ENCODE assay signal across 1 cellular context in genomic region chr11:6234314-6235031, GRCh38.
TF ChIP-seq lines count a peak whose summit lies in the region.

Gene FHIP1B (minus strand): TSS chr11:6234636. CDS start chr11:6224516, 10,120 bp downstream.

TF ChIP-seq in HepG2, 621 proteins besides CTCF, POLR2A, EP300 and RAD21 (continued from another document and continues in another):
- TF ChIP-seq GMEB1 (CRISPR knock-in tag; IDR thresholded peaks at IDR 0.05; ENCODE audit: borderline replicate concordance) = peak; percentile 100
- TF ChIP-seq ZNF747 (CRISPR knock-in tag; IDR thresholded peaks at IDR 0.05; ENCODE audit: borderline replicate concordance) = no peak
- TF ChIP-seq ZNF740 (CRISPR knock-in tag; IDR thresholded peaks at IDR 0.05) = no peak
- peak; percentile 98 for TF ChIP-seq SAP130 (CRISPR knock-in tag; IDR thresholded peaks at IDR 0.05; ENCODE audit: low read depth)
- TF ChIP-seq ZNF451 (CRISPR knock-in tag; IDR thresholded peaks at IDR 0.05) = no peak
- no peak for TF ChIP-seq ZNF142 (CRISPR knock-in tag; IDR thresholded peaks at IDR 0.05)
- TF ChIP-seq GRHL1 (CRISPR knock-in tag; conservative IDR thresholded peaks at IDR 0.05) = no peak
- TF ChIP-seq ELK4 (CRISPR knock-in tag; IDR thresholded peaks at IDR 0.05; ENCODE audit: borderline replicate concordance) = no peak
- TF ChIP-seq CSRNP1 (CRISPR knock-in tag; IDR thresholded peaks at IDR 0.05) = no peak
- no peak for TF ChIP-seq SNRNP70 (IDR thresholded peaks at IDR 0.05; ENCODE audit: low read depth, low read length)
- peak; percentile 35; the same call in 1 of the 2 replicates for TF ChIP-seq ARNTL (CRISPR knock-in tag; IDR thresholded peaks at IDR 0.05)
- peak; percentile 71; the same call in 1 of the 2 replicates for TF ChIP-seq ZNF709 (CRISPR knock-in tag; IDR thresholded peaks at IDR 0.05)
- TF ChIP-seq DZIP1 (CRISPR knock-in tag; IDR thresholded peaks at IDR 0.05) = no peak
- no peak for TF ChIP-seq HOXA9 (CRISPR knock-in tag; IDR thresholded peaks at IDR 0.05; ENCODE audit: borderline replicate concordance)
- TF ChIP-seq ZNF562 (CRISPR knock-in tag; IDR thresholded peaks at IDR 0.05; ENCODE audit: borderline replicate concordance) = no peak
- peak; percentile 84 for TF ChIP-seq SALL1 (CRISPR knock-in tag; IDR thresholded peaks at IDR 0.05)
- TF ChIP-seq SKI (IDR thresholded peaks at IDR 0.05; ENCODE audit: partially characterized antibody) = peak; percentile 50
- peak; percentile 92 for TF ChIP-seq RFX1 (IDR thresholded peaks at IDR 0.05)
- peak; percentile 62; the same call in 1 of the 2 replicates for TF ChIP-seq MYPOP (CRISPR knock-in tag; IDR thresholded peaks at IDR 0.05)
- TF ChIP-seq EED (CRISPR knock-in tag; IDR thresholded peaks at IDR 0.05) = no peak
- TF ChIP-seq KLF12 (CRISPR knock-in tag; IDR thresholded peaks at IDR 0.05; ENCODE audit: borderline replicate concordance) = peak; percentile 27; the same call in 1 of the 2 replicates
- no peak for TF ChIP-seq ZNF180 (CRISPR knock-in tag; IDR thresholded peaks at IDR 0.05; ENCODE audit: borderline replicate concordance, low read depth)
- TF ChIP-seq ZNF710 (CRISPR knock-in tag; IDR thresholded peaks at IDR 0.05; ENCODE audit: borderline replicate concordance) = 0 out of 2 replicates have a peak, but pooled peaks have one; percentile 28
- TF ChIP-seq HOXA3 (CRISPR knock-in tag; IDR thresholded peaks at IDR 0.05) = peak; percentile 92
- no peak for TF ChIP-seq NFRKB (IDR thresholded peaks at IDR 0.05)
- TF ChIP-seq ZNF329 (CRISPR knock-in tag; IDR thresholded peaks at IDR 0.05; ENCODE audit: low read depth) = no peak
- TF ChIP-seq ZNF503 (CRISPR knock-in tag; IDR thresholded peaks at IDR 0.05) = no peak
- no peak for TF ChIP-seq MBNL3 (CRISPR knock-in tag; conservative IDR thresholded peaks at IDR 0.05)
- no peak; the same call in 1 of the 2 replicates for TF ChIP-seq ZNF350 (CRISPR knock-in tag; IDR thresholded peaks at IDR 0.05; ENCODE audit: borderline replicate concordance, low read depth)
- TF ChIP-seq MLX (CRISPR knock-in tag; IDR thresholded peaks at IDR 0.05) = 0 out of 2 replicates have a peak, but pooled peaks have one; percentile 55
- TF ChIP-seq ZNF773 (CRISPR knock-in tag; IDR thresholded peaks at IDR 0.05; ENCODE audit: borderline replicate concordance) = no peak
- no peak for TF ChIP-seq ZEB1 (IDR thresholded peaks at IDR 0.05; ENCODE audit: insufficient replicate concordance, low read depth)
- TF ChIP-seq ZNF678 (CRISPR knock-in tag; IDR thresholded peaks at IDR 0.05) = no peak
